10 cellular contexts compared by ENCODE assay signal in genomic region chr17:882827-883585, GRCh38.
DNase-seq lines count a peak whose midpoint lies in the region; ATAC-seq, FAIRE-seq and TF ChIP-seq lines count a peak whose summit lies in the region.
"Had no signal": no experiment of that assay in that cellular context is flagged by ENCODE, and none has a peak within 500 bp of the region (broad histone marks: within the 10 kb centered on the region; RNA-seq: fewer than 3 reads in every experiment).

No MANE protein-coding gene starts in this region.

- H4K8ac ChIP-seq in mesenchymal stem cell (ENCODE audit: low read length), result peak overlapping the region; percentile 52

- DNase-seq in NCI-H2196 treated with DMSO at 0.1 percent for 48 hours (lab: John Stamatoyannopoulos, UW; ENCODE audit: unreplicated experiment) (peak; percentile 1), endothelial cell of umbilical vein (ENCODE audit: low read depth, low spot score) (peak; percentile 82), mesenchymal stem cell (peak; percentile 69), upper lobe of right lung (no peak), T-helper 17 cell (no peak), D341Med (ENCODE audit: low spot score) (no peak)
- no peak for DNase-seq in activated CD4-positive, alpha-beta T cell treated with anti-CD3 and anti-CD28 coated beads, Interleukin-2, amount 10 ng/mL, durations not matched to agents 24 days and 14 days

- no peak overlapping the region for H2AFZ ChIP-seq in endothelial cell of umbilical vein (ENCODE audit: low read depth, low read length)
- H2AFZ ChIP-seq in mesenchymal stem cell (ENCODE audit: low read depth, low read length), result no peak overlapping the region

- no peaks in the 10 kb centered on the region for H3K9me3 Mint-ChIP-seq in activated CD4-positive, alpha-beta T cell treated with anti-CD3 and anti-CD28 coated beads, Interleukin-2, amount 10 ng/mL, durations not matched to agents 24 days and 14 days
- H3K9me3 Mint-ChIP-seq: central memory CD8-positive, alpha-beta T cell; T-helper 1 cell treated with Interleukin-12 subunit alpha and Interleukin-12 subunit beta and Interleukin-4 antibody, amounts not matched to agents 30 μg/mL and 1 μg/mL, for 36 hours had no signal

- H3K4me3 ChIP-seq in endothelial cell of umbilical vein (replicated peaks in 1 of 3; ENCODE audit: insufficient read depth in 1 of 3, low read depth in 1 of 3, low read length in 3 of 3) (no peak overlapping the region), mesenchymal stem cell (ENCODE audit: insufficient read depth in 1 of 2, low read depth in 1 of 2, low read length in 2 of 2) (no peak overlapping the region), upper lobe of right lung (no peak overlapping the region)

- dilution Hi-C loops in endothelial cell of umbilical vein (cut with MboI; ENCODE audit: extremely low pct_ligation_motif_present, low sequenced_read_pairs), result no loop called here

- no peaks in the 10 kb centered on the region for H3K36me3 Mint-ChIP-seq in T-helper 17 cell (ENCODE audit: low read depth)
- no peaks in the 10 kb centered on the region for H3K36me3 Mint-ChIP-seq in activated CD4-positive, alpha-beta T cell treated with anti-CD3 and anti-CD28 coated beads, Interleukin-2, amount 10 ng/mL, durations not matched to agents 24 days and 14 days (ENCODE audit: low read depth)

- H2BK12ac ChIP-seq in mesenchymal stem cell (ENCODE audit: low read length in 2 of 2), result no peak overlapping the region

- H3K27me3 Mint-ChIP-seq in T-helper 17 cell, result peaks cover 37% of the 10 kb centered on the region
- H3K27me3 Mint-ChIP-seq in activated CD4-positive, alpha-beta T cell treated with anti-CD3 and anti-CD28 coated beads, Interleukin-2, amount 10 ng/mL, durations not matched to agents 24 days and 14 days, result peaks cover 1% of the 10 kb centered on the region

- no peak overlapping the region for H3K23ac ChIP-seq in mesenchymal stem cell (ENCODE audit: low read length in 2 of 2)

- no TSS peak for BruUV-seq in endothelial cell of umbilical vein (replicated peaks; lab: Mats Ljungman, UMichigan)

- H3K4me2 ChIP-seq in endothelial cell of umbilical vein (ENCODE audit: insufficient read depth, low read length) (no peak overlapping the region), mesenchymal stem cell (ENCODE audit: low read length, poor library complexity, severe bottlenecking) (no peak overlapping the region)

- H3K79me2 ChIP-seq in endothelial cell of umbilical vein (ENCODE audit: control insufficient read depth, insufficient read depth, low read length), result no peaks in the 10 kb centered on the region

- peaks cover 33% of the 10 kb centered on the region for H3K79me1 ChIP-seq in mesenchymal stem cell (replicated peaks; ENCODE audit: low read length, poor library complexity, severe bottlenecking)

- H3K4me1 Mint-ChIP-seq in T-helper 17 cell, result peaks cover 7% of the 10 kb centered on the region
- H3K4me1 Mint-ChIP-seq in activated CD4-positive, alpha-beta T cell treated with anti-CD3 and anti-CD28 coated beads, Interleukin-2, amount 10 ng/mL, durations not matched to agents 24 days and 14 days, result peaks cover 6% of the 10 kb centered on the region

- peak overlapping the region; percentile 51 for H2BK120ac ChIP-seq in mesenchymal stem cell (ENCODE audit: low read depth, low read length)

- CTCF ChIA-PET in endothelial cell of umbilical vein (lab: Charles Lee), result interaction anchor here (1.2 to 1.7 kb wide), 3 partner anchors 10 to 98 kb away, joined by 3 to 4 read pairs (median 4); no protein-coding TSS in a partner anchor

- H3K18ac ChIP-seq in mesenchymal stem cell (ENCODE audit: low read depth in 1 of 2, low read length in 2 of 2), result peak overlapping the region; percentile 67 to 91

- no peak for TF ChIP-seq CTCF in endothelial cell of umbilical vein (IDR thresholded peaks at IDR 0.05; ENCODE audit: extremely low read depth in 1 of 2, insufficient read depth in 1 of 2, low read depth in 1 of 2, low read length in 2 of 2)
- TF ChIP-seq CTCF in upper lobe of right lung (IDR thresholded peaks at IDR 0.05), result no peak

- peak overlapping the region; percentile 9 to 56 for H3K4ac ChIP-seq in mesenchymal stem cell (ENCODE audit: low read depth in 1 of 2, low read length in 2 of 2)

- H3K36me3 ChIP-seq in endothelial cell of umbilical vein (ENCODE audit: control insufficient read depth in 2 of 2, extremely low read depth in 1 of 2, insufficient read depth in 2 of 2, low read length in 2 of 2) (no peaks in the 10 kb centered on the region), mesenchymal stem cell (ENCODE audit: control insufficient read depth in 1 of 2, insufficient read depth in 2 of 2, low read depth in 1 of 2, low read length in 2 of 2) (peaks cover 0 to 5% of the 10 kb centered on the region in 2 experiments), upper lobe of right lung (no peaks in the 10 kb centered on the region)

- WGBS in mesenchymal stem cell, result 83% methylated on average over 13 of the region's 14 CpGs

- H3K27ac Mint-ChIP-seq in T-helper 17 cell, result no peak overlapping the region
- no peak overlapping the region for H3K27ac Mint-ChIP-seq in activated CD4-positive, alpha-beta T cell treated with anti-CD3 and anti-CD28 coated beads, Interleukin-2, amount 10 ng/mL, durations not matched to agents 24 days and 14 days
- H3K27ac Mint-ChIP-seq: T-helper 1 cell treated with Interleukin-12 subunit alpha and Interleukin-12 subunit beta and Interleukin-4 antibody, amounts not matched to agents 30 μg/mL and 1 μg/mL, for 36 hours had no signal

- H3K9me3 ChIP-seq in endothelial cell of umbilical vein (replicated peaks; ENCODE audit: control insufficient read depth, insufficient read depth, low read length) (no peaks in the 10 kb centered on the region), mesenchymal stem cell (ENCODE audit: control insufficient read depth, low read length) (no peaks in the 10 kb centered on the region), upper lobe of right lung (no peaks in the 10 kb centered on the region), T-helper 17 cell (ENCODE audit: control insufficient read depth, low read length, poor library complexity, severe bottlenecking) (no peaks in the 10 kb centered on the region)

- TF ChIP-seq POLR2A in endothelial cell of umbilical vein (IDR thresholded peaks at IDR 0.05; ENCODE audit: low read depth, low read length), result no peak

- H3K27ac ChIP-seq in endothelial cell of umbilical vein (ENCODE audit: insufficient read depth, low read depth, low read length) (no peak overlapping the region), mesenchymal stem cell (ENCODE audit: low read length, poor library complexity, severe bottlenecking) (peak overlapping the region; percentile 10), upper lobe of right lung (peak overlapping the region; percentile 74)

- no peak overlapping the region for H3K4me3 Mint-ChIP-seq in T-helper 17 cell
- H3K4me3 Mint-ChIP-seq in activated CD4-positive, alpha-beta T cell treated with anti-CD3 and anti-CD28 coated beads, Interleukin-2, amount 10 ng/mL, durations not matched to agents 24 days and 14 days, result no peak overlapping the region
- H3K4me3 Mint-ChIP-seq: central memory CD8-positive, alpha-beta T cell; T-helper 1 cell treated with Interleukin-12 subunit alpha and Interleukin-12 subunit beta and Interleukin-4 antibody, amounts not matched to agents 30 μg/mL and 1 μg/mL, for 36 hours had no signal

- H4K91ac ChIP-seq in mesenchymal stem cell (ENCODE audit: low read length), result peak overlapping the region; percentile 52

- POLR2A ChIA-PET in endothelial cell of umbilical vein (lab: Charles Lee), result no interaction called here

- intact Hi-C loops in endothelial cell of umbilical vein (cut with micrococcal nuclease), result no loop called here
- intact Hi-C loops in upper lobe of right lung (cut with DNase I), result no loop called here
- intact Hi-C loops in activated CD4-positive, alpha-beta T cell treated with anti-CD3 and anti-CD28 coated beads, Interleukin-2, amount 10 ng/mL, durations not matched to agents 24 days and 14 days (cut with micrococcal nuclease), result no loop called here

- no peak overlapping the region for H3K14ac ChIP-seq in mesenchymal stem cell (ENCODE audit: low read length in 2 of 2)

- peak overlapping the region; percentile 39 for H2AK5ac ChIP-seq in mesenchymal stem cell (ENCODE audit: low read length, severe bottlenecking)

- H2BK15ac ChIP-seq in mesenchymal stem cell (ENCODE audit: low read depth, poor library complexity, severe bottlenecking), result no peak overlapping the region

- ATAC-seq in upper lobe of right lung (peak; percentile 12), T-helper 17 cell (no peak), GM21723 (IDR thresholded peaks at IDR 0.05; ENCODE audit: unreplicated experiment) (no peak)

- H3K9ac ChIP-seq in endothelial cell of umbilical vein (replicated peaks; ENCODE audit: extremely low read depth, insufficient read depth, low read length), result no peak overlapping the region
- no peak overlapping the region for H3K9ac ChIP-seq in mesenchymal stem cell (ENCODE audit: low read length)

- peaks cover 23% of the 10 kb centered on the region for H3K4me1 ChIP-seq in endothelial cell of umbilical vein (ENCODE audit: control insufficient read depth, extremely low read depth, insufficient read depth, low read length)
- peaks cover 18% of the 10 kb centered on the region for H3K4me1 ChIP-seq in mesenchymal stem cell (ENCODE audit: control insufficient read depth, insufficient read depth, low read depth, low read length)
- H3K4me1 ChIP-seq in upper lobe of right lung, result peaks cover 43% of the 10 kb centered on the region

- FAIRE-seq in endothelial cell of umbilical vein (lab: Jason Lieb, UNC), result peak; percentile 31

- no peaks in the 10 kb centered on the region for H3K9me1 ChIP-seq in endothelial cell of umbilical vein (replicated peaks; ENCODE audit: control insufficient read depth, extremely low read depth, insufficient read depth, low read length)

- H2BK5ac ChIP-seq in mesenchymal stem cell (ENCODE audit: low read depth, low read length, poor library complexity, severe bottlenecking), result no peak overlapping the region

- H3K27me3 ChIP-seq in endothelial cell of umbilical vein (ENCODE audit: control insufficient read depth in 2 of 2, insufficient read depth in 2 of 2, low read length in 2 of 2) (no peaks in the 10 kb centered on the region), mesenchymal stem cell (ENCODE audit: control insufficient read depth in 1 of 2, insufficient read depth in 1 of 2, low read length in 2 of 2) (no peaks in the 10 kb centered on the region), upper lobe of right lung (no peaks in the 10 kb centered on the region)

- H4K20me1 ChIP-seq in endothelial cell of umbilical vein (replicated peaks; ENCODE audit: control insufficient read depth, extremely low read depth, insufficient read depth, low read length), result no peaks in the 10 kb centered on the region

TF ChIP-seq in endothelial cell of umbilical vein, 7 proteins besides CTCF, POLR2A, EP300 and RAD21 (continues in another document):
- TF ChIP-seq EZH2 (IDR thresholded peaks at IDR 0.05; ENCODE audit: borderline replicate concordance, low read depth, low read length, severe bottlenecking) (no peak), GATA2 (IDR thresholded peaks at IDR 0.05; ENCODE audit: insufficient read depth, insufficient read length, low read depth, low read length) (no peak), FOS (IDR thresholded peaks at IDR 0.05; ENCODE audit: borderline replicate concordance, insufficient read depth, low read length) (no peak)

Comparison
In these comparisons a context has a peak if more than half of its experiments do, and no peak if none do; other contexts are left out.
1. DNase-seq: peak in NCI-H2196 treated with DMSO at 0.1 percent for 48 hours (single experiment), endothelial cell of umbilical vein (single experiment) and mesenchymal stem cell (single experiment); none in upper lobe of right lung (single experiment), T-helper 17 cell (0 of 3), D341Med (single experiment) and activated CD4-positive, alpha-beta T cell treated with anti-CD3 and anti-CD28 coated beads, Interleukin-2, amount 10 ng/mL, durations not matched to agents 24 days and 14 days (single experiment).